Comparison of ENCODE assay signal across 9 cellular contexts in genomic region chr5:132020568-132021339, GRCh38. TPM values are rescaled to one million over a fixed set of nuclear protein-coding genes. Genes with fewer than 3 reads are reported as not detected.
DNase-seq lines count a peak whose midpoint lies in the region; ATAC-seq and TF ChIP-seq lines count a peak whose summit lies in the region.
"Had no signal": no experiment of that assay in that cellular context is flagged by ENCODE, and none has a peak within 500 bp of the region (broad histone marks: within the 10 kb centered on the region; RNA-seq: fewer than 3 reads in every experiment).

No MANE protein-coding gene starts in this region.

- no peak overlapping the region for H3K27ac ChIP-seq in right atrium auricular region
- H3K27ac ChIP-seq: suprapubic skin had no signal

- H3K36me3 ChIP-seq in right atrium auricular region = no peaks in the 10 kb centered on the region
- H3K36me3 ChIP-seq: suprapubic skin had no signal

- peak; percentile 16 for DNase-seq in NCI-H69 (lab: John Stamatoyannopoulos, UW)
- DNase-seq in islet precursor cell = peak; percentile 43
- DNase-seq in NCI-H146 (lab: John Stamatoyannopoulos, UW) = no peak
- DNase-seq in AG08395 (ENCODE audit: low spot score) = no peak
- no peak for DNase-seq in T-helper 9 cell
- no peak for DNase-seq in right atrium auricular region (ENCODE audit: low spot score)

- no peaks in the 10 kb centered on the region for H3K4me1 ChIP-seq in right atrium auricular region
- H3K4me1 ChIP-seq: suprapubic skin had no signal

- H3K27me3 ChIP-seq in right atrium auricular region = no peaks in the 10 kb centered on the region

- no peaks in the 10 kb centered on the region for H3K9me3 ChIP-seq in right atrium auricular region
- H3K9me3 ChIP-seq: suprapubic skin had no signal

- ATAC-seq in GM19035 (IDR thresholded peaks at IDR 0.05; ENCODE audit: unreplicated experiment) (peak; percentile 26), HG02763 (IDR thresholded peaks at IDR 0.05; ENCODE audit: unreplicated experiment) (peak; percentile 12)

- no peak overlapping the region for H3K4me3 ChIP-seq in right atrium auricular region
- H3K4me3 ChIP-seq: suprapubic skin had no signal

- no peak for TF ChIP-seq CTCF in right atrium auricular region (IDR thresholded peaks at IDR 0.05)

RNA-seq across cellular contexts. Expression of gene ACSL6, which starts 9.3 kb away (rescaled TPM):
- total RNA-seq in right atrium auricular region = 1 to 10 TPM in 1 of 2 donors, under 1 TPM in 1; 0.71 to 1.6 TPM

RNA-seq across cellular contexts. Expression of gene IL3, which starts 39.7 kb away (rescaled TPM):
- not detected for total RNA-seq in right atrium auricular region
- total RNA-seq: suprapubic skin had no signal

RNA-seq across cellular contexts. Expression of gene CSF2, which starts 52.8 kb away (rescaled TPM):
- not detected for total RNA-seq in right atrium auricular region
- total RNA-seq: suprapubic skin had no signal

Comparison
In these comparisons a context has a peak if more than half of its experiments do, and no peak if none do; other contexts are left out.
1. DNase-seq: peak in NCI-H69 (single experiment) and islet precursor cell (single experiment); none in NCI-H146 (single experiment), AG08395 (single experiment), T-helper 9 cell (single experiment) and right atrium auricular region (single experiment).